ENCODE assay signal across 12 cellular contexts in genomic region chr7:159101083-159101395, GRCh38. TPM values are rescaled to one million over a fixed set of nuclear protein-coding genes. Genes with fewer than 3 reads are reported as not detected.
DNase-seq lines count a peak whose midpoint lies in the region; ATAC-seq, FAIRE-seq and TF ChIP-seq lines count a peak whose summit lies in the region.
"Not testable (repeated sequence)": the region's sequence is repeated elsewhere in the genome, so short reads cannot be mapped to it uniquely, and the experiment has no call there.
"Had no signal": no experiment of that assay in that cellular context is flagged by ENCODE, and none has a peak within 500 bp of the region (broad histone marks: within the 10 kb centered on the region; RNA-seq: fewer than 3 reads in every experiment).

No MANE protein-coding gene starts in this region.

- H3K9me3 ChIP-seq in RWPE2 (ENCODE audit: severe bottlenecking); kidney (ENCODE audit: control insufficient read depth in 1 of 2, low read length in 2 of 2); psoas muscle: not testable (repeated sequence)

- H3K36me3 Mint-ChIP-seq in glutamatergic neuron (ENCODE audit: unreplicated experiment); type B pancreatic cell: not testable (repeated sequence)

- intact Hi-C loops in cardiac septum (cut with DNase I); kidney (cut with DNase I); psoas muscle (cut with DNase I): not testable (repeated sequence)

- peak; percentile 29 for DNase-seq in RWPE2 (ENCODE audit: low spot score)
- not testable (repeated sequence) for DNase-seq in glutamatergic neuron
- DNase-seq in cardiac septum (ENCODE audit: low spot score): peak; percentile 54
- DNase-seq in kidney: peak; percentile 24
- DNase-seq in psoas muscle: peak; percentile 5 to 22
- peak; percentile 32 for DNase-seq in type B pancreatic cell (ENCODE audit: extremely low spot score, unreplicated experiment)

- not testable (repeated sequence) for H3K4me3 ChIP-seq in RWPE2 (ENCODE audit: severe bottlenecking); kidney (ENCODE audit: low read length in 2 of 2); psoas muscle

- H3K27me3 Mint-ChIP-seq in glutamatergic neuron (ENCODE audit: unreplicated experiment): peaks cover 12% of the 10 kb centered on the region
- H3K27me3 Mint-ChIP-seq in type B pancreatic cell: not testable (repeated sequence)

- TF ChIP-seq CTCF in RWPE2 (IDR thresholded peaks at IDR 0.05; ENCODE audit: poor library complexity, severe bottlenecking); glutamatergic neuron (IDR thresholded peaks at IDR 0.05; ENCODE audit: partially characterized antibody, unreplicated experiment); kidney (IDR thresholded peaks at IDR 0.05; ENCODE audit: borderline replicate concordance, extremely low read depth, insufficient read depth); psoas muscle (IDR thresholded peaks at IDR 0.05); type B pancreatic cell (conservative IDR thresholded peaks at IDR 0.05): not testable (repeated sequence)

- not testable (repeated sequence) for H3K4me1 ChIP-seq in RWPE2 (ENCODE audit: insufficient read depth, poor library complexity, severe bottlenecking); kidney (ENCODE audit: control insufficient read depth in 1 of 2, insufficient read depth in 1 of 2, low read depth in 1 of 2, low read length in 2 of 2)
- H3K4me1 ChIP-seq in psoas muscle: peaks cover 40% of the 10 kb centered on the region

- H3K27ac Mint-ChIP-seq in glutamatergic neuron (ENCODE audit: unreplicated experiment): peak overlapping the region; percentile 33
- not testable (repeated sequence) for H3K27ac Mint-ChIP-seq in type B pancreatic cell

- H3K27ac ChIP-seq in RWPE2 (ENCODE audit: poor library complexity, severe bottlenecking); kidney (ENCODE audit: low read depth in 2 of 2, low read length in 2 of 2); psoas muscle: not testable (repeated sequence)

- 95 to 97% (median 97%) methylated on average over 30 to 33 of the region's 33 CpGs for WGBS in psoas muscle, 3 donors

- H3K9ac ChIP-seq in kidney (ENCODE audit: low read length in 2 of 2): not testable (repeated sequence)

- not testable (repeated sequence) for FAIRE-seq in kidney (lab: Jason Lieb, UNC)

- not testable (repeated sequence) for ATAC-seq in RWPE2 (ENCODE audit: low read depth); psoas muscle

- not testable (repeated sequence) for H3K27me3 ChIP-seq in RWPE2 (ENCODE audit: insufficient read depth, poor library complexity, severe bottlenecking); psoas muscle (ENCODE audit: insufficient read depth in 3 of 3, low read length in 2 of 3)

- not testable (repeated sequence) for H3K36me3 ChIP-seq in RWPE2 (ENCODE audit: low read depth); kidney (ENCODE audit: control insufficient read depth in 1 of 2, insufficient read depth in 2 of 2, low read length in 2 of 2); psoas muscle (ENCODE audit: insufficient read depth in 1 of 2, low read depth in 1 of 2)

- H3K9me3 Mint-ChIP-seq in glutamatergic neuron (ENCODE audit: unreplicated experiment); type B pancreatic cell: not testable (repeated sequence)

- H3K4me1 Mint-ChIP-seq in glutamatergic neuron (ENCODE audit: low read depth, unreplicated experiment); type B pancreatic cell (ENCODE audit: unreplicated experiment): not testable (repeated sequence)

- not testable (repeated sequence) for H3K4me3 Mint-ChIP-seq in glutamatergic neuron (ENCODE audit: unreplicated experiment); type B pancreatic cell

RNA-seq across cellular contexts. Expression of gene VIPR2, which starts 43.6 kb away (rescaled TPM):
- total RNA-seq in glutamatergic neuron (ENCODE audit: unreplicated experiment) (not detected), cardiac septum (23.2 TPM), kidney (0.91 TPM), psoas muscle (1 to 10 TPM; 2.4 to 3.6 (median 3.3) TPM), type B pancreatic cell (ENCODE audit: low replicate concordance) (0.12 and 0.31 TPM in 2 replicates)
- polyA plus RNA-seq in kidney (ENCODE audit: insufficient read depth, low read depth, low replicate concordance) (1.3 TPM), psoas muscle (1 to 10 TPM in 2 of 3 donors, under 1 TPM in 1; 0.60 to 2.3 (median 1.3) TPM)
- total RNA-seq: A673; CD4-positive, CD25-positive, alpha-beta regulatory T cell; G401; GM12878 had no signal
- polyA plus RNA-seq: AG04450; CD14-positive monocyte; CD4-positive, CD25-positive, alpha-beta regulatory T cell; GM12878 had no signal
